ENCODE assay signal across 10 cellular contexts in genomic region chr1:168609133-168609715, GRCh38. TPM values are rescaled to one million over a fixed set of nuclear protein-coding genes. Genes with fewer than 3 reads are reported as not detected.
DNase-seq lines count a peak whose midpoint lies in the region; ATAC-seq and TF ChIP-seq lines count a peak whose summit lies in the region.
"Had no signal": no experiment of that assay in that cellular context is flagged by ENCODE, and none has a peak within 500 bp of the region (broad histone marks: within the 10 kb centered on the region; RNA-seq: fewer than 3 reads in every experiment).

No MANE protein-coding gene starts in this region.

- H3K27me3 ChIP-seq in ectodermal cell (ENCODE audit: control insufficient read depth, insufficient read depth, low read length, poor library complexity, severe bottlenecking) (no peaks in the 10 kb centered on the region), left lung (no peaks in the 10 kb centered on the region)

- DNase-seq in NCI-H2227 treated with DMSO at 0.1 percent for 48 hours (lab: John Stamatoyannopoulos, UW) (peak; percentile 67), left lung (no peak), superior temporal gyrus (ENCODE audit: extremely low spot score) (peak; percentile 69), NCI-H2196 (lab: John Stamatoyannopoulos, UW; ENCODE audit: unreplicated experiment) (no peak), NCI-H345 (lab: John Stamatoyannopoulos, UW) (no peak)
- DNase-seq in effector memory CD8-positive, alpha-beta T cell, result no peak
- DNase-seq: activated CD4-positive, CD25-positive, alpha-beta regulatory T cell had no signal

- no peaks in the 10 kb centered on the region for H3K9me3 Mint-ChIP-seq in effector memory CD8-positive, alpha-beta T cell

- H3K4me3 Mint-ChIP-seq in effector memory CD8-positive, alpha-beta T cell, result no peak overlapping the region
- H3K4me3 Mint-ChIP-seq: activated naive CD8-positive, alpha-beta T cell had no signal

- H3K27ac Mint-ChIP-seq in effector memory CD8-positive, alpha-beta T cell, result no peak overlapping the region
- H3K27ac Mint-ChIP-seq: activated naive CD8-positive, alpha-beta T cell had no signal

- peaks cover 0 to 2% of the 10 kb centered on the region in 2 donors for H3K4me1 Mint-ChIP-seq in effector memory CD8-positive, alpha-beta T cell (ENCODE audit: low read depth in 2 of 2)

- peaks cover 0 to 30% of the 10 kb centered on the region in 2 donors for H3K27me3 Mint-ChIP-seq in effector memory CD8-positive, alpha-beta T cell

- no peak for TF ChIP-seq CTCF in left lung (IDR thresholded peaks at IDR 0.05)

- peaks cover 8% of the 10 kb centered on the region for H3K4me1 ChIP-seq in ectodermal cell (ENCODE audit: control insufficient read depth, insufficient read depth, low read length)
- H3K4me1 ChIP-seq in left lung, result no peaks in the 10 kb centered on the region

- H3K4me3 ChIP-seq in ectodermal cell (ENCODE audit: insufficient read depth, low read depth, low read length) (no peak overlapping the region), left lung (no peak overlapping the region)

- intact Hi-C loops in left lung (cut with DNase I), result no loop called here

- H3K27ac ChIP-seq in ectodermal cell (ENCODE audit: insufficient read depth, low read depth, low read length, poor library complexity, severe bottlenecking) (peak overlapping the region; percentile 30), left lung (no peak overlapping the region)

- ATAC-seq in left lung (peak; percentile 37), GM21576 (IDR thresholded peaks at IDR 0.05; ENCODE audit: unreplicated experiment) (no peak)
- no peak for ATAC-seq in effector memory CD8-positive, alpha-beta T cell (replicated peaks)

- WGBS in ectodermal cell, 2 experiments, result 71 to 74% methylated on average over 17 of the region's 17 CpGs

- H3K36me3 ChIP-seq in ectodermal cell (ENCODE audit: control insufficient read depth, insufficient read depth, low read length), result no peaks in the 10 kb centered on the region
- H3K36me3 ChIP-seq in left lung, result no peaks in the 10 kb centered on the region

- no peaks in the 10 kb centered on the region for H3K9me3 ChIP-seq in ectodermal cell (ENCODE audit: control insufficient read depth, low read length)
- H3K9me3 ChIP-seq in left lung, result no peaks in the 10 kb centered on the region

- no peaks in the 10 kb centered on the region for H3K36me3 Mint-ChIP-seq in effector memory CD8-positive, alpha-beta T cell (ENCODE audit: insufficient read depth)
- H3K36me3 Mint-ChIP-seq: activated naive CD8-positive, alpha-beta T cell had no signal

RNA-seq across cellular contexts. Expression of gene XCL1, which starts 32.8 kb away (rescaled TPM):
- not detected for polyA plus RNA-seq in ectodermal cell (2013, experiment 1 of 4)
- 0.28 TPM for polyA plus RNA-seq in ectodermal cell (2013, experiment 2 of 4)
- polyA plus RNA-seq in ectodermal cell (2013, experiment 3 of 4), result 0.48 TPM
- polyA plus RNA-seq in ectodermal cell (2013, experiment 4 of 4), result 0.28 TPM
- under 1 TPM in 1 of 2 donors, not detected in 1; 0.73 TPM for total RNA-seq in left lung

Comparison
In these comparisons a context has a peak if more than half of its experiments do, and no peak if none do; other contexts are left out.
1. DNase-seq: peak in NCI-H2227 treated with DMSO at 0.1 percent for 48 hours (single experiment) and superior temporal gyrus (single experiment); none in left lung (0 of 2), effector memory CD8-positive, alpha-beta T cell (0 of 3), NCI-H2196 (single experiment) and NCI-H345 (single experiment).